ENCODE assay signal across 1 cellular context in the genomic region with DNA sequence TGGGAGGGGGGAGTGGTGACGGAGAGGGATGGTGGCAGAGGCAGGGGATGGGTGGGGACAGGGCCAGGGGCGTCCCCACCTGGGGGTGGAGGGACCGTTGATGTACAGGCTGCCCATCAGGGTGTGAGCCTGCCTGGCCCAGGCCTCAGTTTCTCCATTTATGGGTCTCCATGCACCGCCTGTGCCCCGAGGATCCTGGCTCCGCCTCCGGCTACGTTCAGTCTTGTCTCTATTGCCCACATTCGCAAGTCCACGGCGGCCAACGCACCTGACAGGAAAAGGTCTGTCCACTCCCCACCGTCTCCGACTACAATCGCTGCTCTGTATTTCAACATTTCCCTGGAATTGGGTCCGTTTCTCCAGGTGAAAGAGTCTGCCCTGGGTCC.
TF ChIP-seq lines count a peak whose summit lies in the region.

No MANE protein-coding gene starts in this region.

TF ChIP-seq in K562, 482 proteins besides CTCF, POLR2A, EP300 and RAD21:
- TF ChIP-seq BRD4 (IDR thresholded peaks at IDR 0.05) = no peak
- 0 out of 2 replicates have a peak, but pooled peaks have one; percentile 22 for TF ChIP-seq ZNF511 (CRISPR knock-in tag; IDR thresholded peaks at IDR 0.05)
